Comparison of ENCODE assay signal across 1 cellular context in genomic region chr7:136128050-136128449, GRCh38.
TF ChIP-seq lines count a peak whose summit lies in the region.

No MANE protein-coding gene starts in this region.

TF ChIP-seq in GM23338, 12 proteins besides CTCF, POLR2A, EP300 and RAD21 (continued from another document):
- no peak for TF ChIP-seq REST (IDR thresholded peaks at IDR 0.05; ENCODE audit: unreplicated experiment)
- TF ChIP-seq ZNF462 (CRISPR knock-in tag; IDR thresholded peaks at IDR 0.05) = no peak
- no peak for TF ChIP-seq STAT1 (IDR thresholded peaks at IDR 0.05; ENCODE audit: unreplicated experiment)
- no peak for TF ChIP-seq POLR2AphosphoS5 (IDR thresholded peaks at IDR 0.05; ENCODE audit: low read depth)
- TF ChIP-seq JUNB (IDR thresholded peaks at IDR 0.05; ENCODE audit: unreplicated experiment) = no peak
- TF ChIP-seq ZNF331 (CRISPR knock-in tag; IDR thresholded peaks at IDR 0.05; ENCODE audit: low read depth) = no peak
- TF ChIP-seq EZH2phosphoT487 (IDR thresholded peaks at IDR 0.05; ENCODE audit: unreplicated experiment) = no peak
